ENCODE assay signal across 2 cellular contexts in the genomic region with DNA sequence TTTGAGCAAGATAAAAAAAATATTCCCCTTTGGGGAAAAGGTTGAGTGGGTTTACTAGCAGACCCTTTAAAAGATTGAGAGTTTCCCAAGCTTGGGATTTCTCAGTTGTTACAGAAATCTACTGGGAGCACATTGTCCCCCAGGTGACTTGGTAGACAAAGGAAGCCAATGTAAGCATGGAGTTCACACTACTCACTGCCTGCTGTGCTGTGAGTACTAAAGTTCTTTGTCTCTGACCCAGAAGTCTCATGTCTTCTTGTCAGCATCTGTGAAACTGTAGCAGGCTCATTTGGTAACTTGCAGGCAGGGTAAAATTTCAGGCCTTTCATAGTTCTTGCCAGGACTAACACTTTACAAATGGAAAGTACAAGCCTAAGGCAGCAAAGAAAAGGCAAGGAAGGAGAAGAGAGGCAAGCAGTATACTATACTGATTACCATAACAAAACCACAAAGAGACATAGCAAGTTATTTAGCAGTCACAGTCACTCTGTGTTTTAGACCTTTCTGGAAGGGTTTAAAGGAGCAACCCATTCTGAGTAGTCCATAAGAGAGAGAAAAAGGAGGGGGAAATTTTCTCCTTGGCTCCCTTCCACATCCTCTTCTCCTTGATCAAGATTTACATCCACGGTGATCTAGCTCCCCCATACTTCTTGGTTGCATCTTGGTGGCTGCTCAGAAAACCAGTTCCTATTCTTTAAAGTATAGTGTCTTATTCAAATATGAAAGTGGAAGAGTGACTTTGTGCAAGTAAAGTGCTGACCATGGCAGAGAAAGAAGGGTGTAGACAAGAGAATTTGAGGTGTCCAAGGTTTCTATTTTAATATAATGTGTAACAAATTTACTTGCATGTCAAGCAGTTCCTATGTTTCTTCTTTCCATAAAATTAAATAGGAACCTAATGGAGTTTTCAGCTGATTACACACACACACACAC.
A peak's percentile ranks its signal among the peaks of the same experiment; 100 is the strongest.
TF ChIP-seq lines count a peak whose summit lies in the region.

No MANE protein-coding gene starts in this region.

TF ChIP-seq in GM23338, 12 proteins besides CTCF, POLR2A, EP300 and RAD21 (continues in another document):
- TF ChIP-seq NANOG (IDR thresholded peaks at IDR 0.05; ENCODE audit: borderline replicate concordance) (no peak), ZNF114 (CRISPR knock-in tag; IDR thresholded peaks at IDR 0.05) (no peak), ZNF331 (CRISPR knock-in tag; IDR thresholded peaks at IDR 0.05; ENCODE audit: low read depth) (no peak), STAT1 (IDR thresholded peaks at IDR 0.05; ENCODE audit: unreplicated experiment) (no peak), EZH2 (IDR thresholded peaks at IDR 0.05; ENCODE audit: low read depth, unreplicated experiment) (no peak)
- TF ChIP-seq, protein P1, sequence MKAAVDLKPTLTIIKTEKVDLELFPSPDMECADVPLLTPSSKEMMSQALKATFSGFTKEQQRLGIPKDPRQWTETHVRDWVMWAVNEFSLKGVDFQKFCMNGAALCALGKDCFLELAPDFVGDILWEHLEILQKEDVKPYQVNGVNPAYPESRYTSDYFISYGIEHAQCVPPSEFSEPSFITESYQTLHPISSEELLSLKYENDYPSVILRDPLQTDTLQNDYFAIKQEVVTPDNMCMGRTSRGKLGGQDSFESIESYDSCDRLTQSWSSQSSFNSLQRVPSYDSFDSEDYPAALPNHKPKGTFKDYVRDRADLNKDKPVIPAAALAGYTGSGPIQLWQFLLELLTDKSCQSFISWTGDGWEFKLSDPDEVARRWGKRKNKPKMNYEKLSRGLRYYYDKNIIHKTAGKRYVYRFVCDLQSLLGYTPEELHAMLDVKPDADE (IDR thresholded peaks at IDR 0.05): no peak
- TF ChIP-seq, protein P2, sequence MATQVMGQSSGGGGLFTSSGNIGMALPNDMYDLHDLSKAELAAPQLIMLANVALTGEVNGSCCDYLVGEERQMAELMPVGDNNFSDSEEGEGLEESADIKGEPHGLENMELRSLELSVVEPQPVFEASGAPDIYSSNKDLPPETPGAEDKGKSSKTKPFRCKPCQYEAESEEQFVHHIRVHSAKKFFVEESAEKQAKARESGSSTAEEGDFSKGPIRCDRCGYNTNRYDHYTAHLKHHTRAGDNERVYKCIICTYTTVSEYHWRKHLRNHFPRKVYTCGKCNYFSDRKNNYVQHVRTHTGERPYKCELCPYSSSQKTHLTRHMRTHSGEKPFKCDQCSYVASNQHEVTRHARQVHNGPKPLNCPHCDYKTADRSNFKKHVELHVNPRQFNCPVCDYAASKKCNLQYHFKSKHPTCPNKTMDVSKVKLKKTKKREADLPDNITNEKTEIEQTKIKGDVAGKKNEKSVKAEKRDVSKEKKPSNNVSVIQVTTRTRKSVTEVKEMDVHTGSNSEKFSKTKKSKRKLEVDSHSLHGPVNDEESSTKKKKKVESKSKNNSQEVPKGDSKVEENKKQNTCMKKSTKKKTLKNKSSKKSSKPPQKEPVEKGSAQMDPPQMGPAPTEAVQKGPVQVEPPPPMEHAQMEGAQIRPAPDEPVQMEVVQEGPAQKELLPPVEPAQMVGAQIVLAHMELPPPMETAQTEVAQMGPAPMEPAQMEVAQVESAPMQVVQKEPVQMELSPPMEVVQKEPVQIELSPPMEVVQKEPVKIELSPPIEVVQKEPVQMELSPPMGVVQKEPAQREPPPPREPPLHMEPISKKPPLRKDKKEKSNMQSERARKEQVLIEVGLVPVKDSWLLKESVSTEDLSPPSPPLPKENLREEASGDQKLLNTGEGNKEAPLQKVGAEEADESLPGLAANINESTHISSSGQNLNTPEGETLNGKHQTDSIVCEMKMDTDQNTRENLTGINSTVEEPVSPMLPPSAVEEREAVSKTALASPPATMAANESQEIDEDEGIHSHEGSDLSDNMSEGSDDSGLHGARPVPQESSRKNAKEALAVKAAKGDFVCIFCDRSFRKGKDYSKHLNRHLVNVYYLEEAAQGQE (IDR thresholded peaks at IDR 0.05; ENCODE audit: unreplicated experiment): no peak

TF ChIP-seq in H1, 55 proteins besides CTCF, POLR2A, EP300 and RAD21:
- TF ChIP-seq JUND (IDR thresholded peaks at IDR 0.05; ENCODE audit: low read length) (no peak), NANOG (IDR thresholded peaks at IDR 0.05; ENCODE audit: insufficient read depth, low read depth, low read length, poor library complexity, severe bottlenecking) (peak; percentile 68), TCF12 (IDR thresholded peaks at IDR 0.05; ENCODE audit: low read depth, low read length) (0 out of 2 replicates have a peak, but pooled peaks have one; percentile 41), RXRA (IDR thresholded peaks at IDR 0.05; ENCODE audit: insufficient read depth, low read depth, low read length) (no peak), CREB1 (IDR thresholded peaks at IDR 0.05) (no peak)
- TF ChIP-seq, protein P3, sequence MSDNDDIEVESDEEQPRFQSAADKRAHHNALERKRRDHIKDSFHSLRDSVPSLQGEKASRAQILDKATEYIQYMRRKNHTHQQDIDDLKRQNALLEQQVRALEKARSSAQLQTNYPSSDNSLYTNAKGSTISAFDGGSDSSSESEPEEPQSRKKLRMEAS (IDR thresholded peaks at IDR 0.05): peak; percentile 59
